Comparison of ENCODE assay signal across 20 cellular contexts in genomic region chr6:34536251-34536958, GRCh38. TPM values are rescaled to one million over a fixed set of nuclear protein-coding genes. Genes with fewer than 3 reads are reported as not detected.
DNase-seq lines count a peak whose midpoint lies in the region; ATAC-seq and TF ChIP-seq lines count a peak whose summit lies in the region.
"Had no signal": no experiment of that assay in that cellular context is flagged by ENCODE, and none has a peak within 500 bp of the region (broad histone marks: within the 10 kb centered on the region; RNA-seq: fewer than 3 reads in every experiment).

No MANE protein-coding gene starts in this region.

- ATAC-seq in left lobe of liver, result peak; percentile 7
- no peak for ATAC-seq in HG03175 (IDR thresholded peaks at IDR 0.05; ENCODE audit: unreplicated experiment)
- ATAC-seq: activated T-cell treated with anti-CD3 and anti-CD28 coated beads, Interleukin-2, amount 50 U/mL, for 72 hours; GM23338; stimulated activated effector memory CD8-positive, alpha-beta T cell treated with anti-CD3 and anti-CD28 coated beads, Interleukin-12 subunit alpha, Interleukin-12 subunit beta, amount 100 ng/mL, for 72 hours had no signal

- DNase-seq in LNCaP clone FGC (ENCODE audit: low read depth) (peak; percentile 99), NCI-H69 (lab: John Stamatoyannopoulos, UW) (peak; percentile 99), left lobe of liver (ENCODE audit: low spot score) (no peak), foreskin fibroblast (no peak), NCI-H1694 treated with DMSO at 0.1 percent for 48 hours (lab: John Stamatoyannopoulos, UW) (no peak)
- DNase-seq in stimulated activated CD4-positive, alpha-beta T cell treated with anti-CD3 and anti-CD28 coated beads, Interleukin-4, amount 100 ng/mL, for 24 hours, result no peak
- DNase-seq: activated CD4-positive, alpha-beta T cell treated with anti-CD3 and anti-CD28 coated beads, Interleukin-2, amount 50 U/mL, for 48 hours; activated T-cell treated with anti-CD3 and anti-CD28 coated beads, Interleukin-2, amount 50 U/mL, for 72 hours; adrenal gland; DMS53; immature natural killer cell; NK-92 treated with Interleukin-12 subunit alpha and Interleukin-12 subunit beta, amount 100 ng/mL, for 24 hours; sigmoid colon had no signal

- peak overlapping the region; percentile 93 for H3K27ac ChIP-seq in C4-2B
- H3K27ac ChIP-seq: adrenal gland, epithelial cell of prostate, sigmoid colon, upper lobe of left lung had no signal

- H3K4me3 ChIP-seq in LNCaP clone FGC (ENCODE audit: low read depth, low read length), result peak overlapping the region; percentile 28
- no peak overlapping the region for H3K4me3 ChIP-seq in foreskin fibroblast (ENCODE audit: low read depth in 1 of 2, low read length in 2 of 2)
- H3K4me3 ChIP-seq: adrenal gland, GM23338, sigmoid colon, upper lobe of left lung had no signal

- TF ChIP-seq CTCF in C4-2B (conservative IDR thresholded peaks at IDR 0.05) (no peak), LNCaP clone FGC (IDR thresholded peaks at IDR 0.05; ENCODE audit: control insufficient read depth, extremely low read depth, insufficient read depth) (no peak), foreskin fibroblast (IDR thresholded peaks at IDR 0.05; ENCODE audit: low read depth, low read length) (no peak)

RNA-seq across cellular contexts. Expression of gene SPDEF, which starts 19.7 kb away (rescaled TPM):
- total RNA-seq in left lobe of liver, result 0.15 TPM
- total RNA-seq: glomerular endothelial cell had no signal

Comparison
In these comparisons a context has a peak if more than half of its experiments do, and no peak if none do; other contexts are left out.
1. DNase-seq: peak in LNCaP clone FGC (single experiment) and NCI-H69 (single experiment); none in left lobe of liver (single experiment), stimulated activated CD4-positive, alpha-beta T cell treated with anti-CD3 and anti-CD28 coated beads, Interleukin-4, amount 100 ng/mL, for 24 hours (single experiment), foreskin fibroblast (0 of 2) and NCI-H1694 treated with DMSO at 0.1 percent for 48 hours (single experiment).